1 cellular context compared by ENCODE assay signal in the genomic region with DNA sequence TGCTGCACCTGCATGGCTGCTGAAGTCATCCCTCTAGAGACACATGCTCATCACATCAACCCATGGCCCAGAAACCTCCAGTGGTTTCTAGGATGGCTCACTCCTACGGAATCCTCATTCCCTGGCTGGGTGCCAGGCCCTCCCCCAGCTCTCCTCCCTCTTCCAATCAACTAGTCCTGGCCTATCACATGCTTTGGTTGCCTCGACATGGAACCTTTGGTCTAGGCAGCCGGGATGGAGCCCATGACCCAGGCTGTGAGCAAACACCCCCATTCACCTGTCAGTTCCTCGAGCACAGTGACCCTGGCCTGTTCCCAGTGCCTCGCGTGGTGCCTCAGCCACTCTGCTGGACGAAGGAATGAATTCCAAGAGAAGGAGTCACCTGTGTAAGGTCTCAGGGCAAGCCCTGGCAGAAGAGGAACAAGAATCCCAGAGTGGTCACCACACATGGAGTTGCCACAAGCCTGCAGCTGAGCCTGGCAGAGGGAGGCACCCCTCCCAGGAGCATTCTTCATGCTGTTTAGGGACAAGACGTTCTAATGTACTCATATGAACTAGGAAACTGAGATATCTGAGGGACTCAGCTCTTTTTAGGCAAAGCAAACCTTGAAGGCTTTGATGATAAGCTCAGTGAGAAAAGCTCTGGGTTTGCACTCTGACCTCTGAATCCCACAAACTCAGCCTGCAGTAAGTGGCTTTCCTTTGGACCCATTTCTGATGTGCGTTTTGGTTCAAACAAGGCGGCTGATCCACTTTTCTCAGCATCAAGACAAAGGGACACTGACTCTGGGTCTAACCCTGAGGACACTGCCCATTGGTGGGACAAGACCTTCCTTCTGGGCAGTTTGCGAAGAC.
TF ChIP-seq lines count a peak whose summit lies in the region.

No MANE protein-coding gene starts in this region.

TF ChIP-seq in H1, 55 proteins besides CTCF, POLR2A, EP300 and RAD21:
- TF ChIP-seq GABPA (IDR thresholded peaks at IDR 0.05; ENCODE audit: borderline replicate concordance, insufficient read depth, low read length) (no peak), NANOG (IDR thresholded peaks at IDR 0.05; ENCODE audit: insufficient read depth, low read depth, low read length, poor library complexity, severe bottlenecking) (no peak), EGR1 (IDR thresholded peaks at IDR 0.05; ENCODE audit: borderline replicate concordance, low read depth, low read length) (no peak), BCL11A (IDR thresholded peaks at IDR 0.05; ENCODE audit: low read depth in 2 of 2, low read length in 2 of 2) (no peak), JUN (IDR thresholded peaks at IDR 0.05; ENCODE audit: low read depth, low read length) (no peak), JUND (IDR thresholded peaks at IDR 0.05; ENCODE audit: low read length) (no peak), YY1 (IDR thresholded peaks at IDR 0.05; ENCODE audit: low read depth, low read length) (no peak)
- TF ChIP-seq, protein P1, sequence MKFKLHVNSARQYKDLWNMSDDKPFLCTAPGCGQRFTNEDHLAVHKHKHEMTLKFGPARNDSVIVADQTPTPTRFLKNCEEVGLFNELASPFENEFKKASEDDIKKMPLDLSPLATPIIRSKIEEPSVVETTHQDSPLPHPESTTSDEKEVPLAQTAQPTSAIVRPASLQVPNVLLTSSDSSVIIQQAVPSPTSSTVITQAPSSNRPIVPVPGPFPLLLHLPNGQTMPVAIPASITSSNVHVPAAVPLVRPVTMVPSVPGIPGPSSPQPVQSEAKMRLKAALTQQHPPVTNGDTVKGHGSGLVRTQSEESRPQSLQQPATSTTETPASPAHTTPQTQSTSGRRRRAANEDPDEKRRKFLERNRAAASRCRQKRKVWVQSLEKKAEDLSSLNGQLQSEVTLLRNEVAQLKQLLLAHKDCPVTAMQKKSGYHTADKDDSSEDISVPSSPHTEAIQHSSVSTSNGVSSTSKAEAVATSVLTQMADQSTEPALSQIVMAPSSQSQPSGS (IDR thresholded peaks at IDR 0.05; ENCODE audit: low read length): no peak
- TF ChIP-seq, protein P2, sequence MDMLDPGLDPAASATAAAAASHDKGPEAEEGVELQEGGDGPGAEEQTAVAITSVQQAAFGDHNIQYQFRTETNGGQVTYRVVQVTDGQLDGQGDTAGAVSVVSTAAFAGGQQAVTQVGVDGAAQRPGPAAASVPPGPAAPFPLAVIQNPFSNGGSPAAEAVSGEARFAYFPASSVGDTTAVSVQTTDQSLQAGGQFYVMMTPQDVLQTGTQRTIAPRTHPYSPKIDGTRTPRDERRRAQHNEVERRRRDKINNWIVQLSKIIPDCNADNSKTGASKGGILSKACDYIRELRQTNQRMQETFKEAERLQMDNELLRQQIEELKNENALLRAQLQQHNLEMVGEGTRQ (IDR thresholded peaks at IDR 0.05; ENCODE audit: low read length): no peak
TF ChIP-seq in H1: peak in this region for 0.
